In the genomic region with DNA sequence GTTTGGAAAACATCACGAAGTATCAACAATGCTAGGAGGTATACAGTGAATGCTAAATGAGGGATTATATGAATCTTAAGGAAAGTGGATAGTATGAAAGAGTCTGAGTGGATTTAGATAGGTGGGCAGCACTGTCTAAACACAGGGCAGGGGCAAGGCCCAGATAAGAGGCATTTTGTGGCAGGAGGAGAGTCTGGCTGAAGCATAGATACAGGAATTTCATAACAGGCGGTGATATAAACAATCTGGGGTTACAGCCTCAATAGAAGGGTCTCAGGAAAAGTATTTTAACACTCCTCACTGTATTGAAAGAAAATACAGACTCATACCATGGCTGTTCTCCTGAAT, we compare ENCODE assay signal across 10 cellular contexts.
A peak's percentile ranks its signal among the peaks of the same experiment; 100 is the strongest.
DNase-seq lines count a peak whose midpoint lies in the region; ATAC-seq and TF ChIP-seq lines count a peak whose summit lies in the region.
"Had no signal": no experiment of that assay in that cellular context is flagged by ENCODE, and none has a peak within 500 bp of the region (broad histone marks: within the 10 kb centered on the region; RNA-seq: fewer than 3 reads in every experiment).

No MANE protein-coding gene starts in this region.

- CTCF ChIA-PET in naive thymus-derived CD4-positive, alpha-beta T cell (lab: Charles Lee): no interaction called here

- WGBS in esophagus, 2 donors: 74 to 81% methylated on average over 2 of the region's 2 CpGs
- 89 to 92% methylated on average over 2 of the region's 2 CpGs for WGBS in transverse colon (ENCODE audit: low coverage in 1 of 2), 2 donors

- H3K27ac ChIP-seq in esophagus (ENCODE audit: low read depth in 2 of 2, low read length in 1 of 2) (peak overlapping the region; percentile 71 to 91), transverse colon (peak overlapping the region; percentile 82 to 88 (median 83))
- H3K27ac ChIP-seq in naive thymus-derived CD4-positive, alpha-beta T cell (ENCODE audit: low read depth, low read length): no peak overlapping the region
- H3K27ac ChIP-seq: KMS-11 had no signal

- peak overlapping the region in 5 of 9 donors; percentile 0 to 43 (median 20) for H3K27ac Mint-ChIP-seq in naive thymus-derived CD4-positive, alpha-beta T cell

- no peaks in the 10 kb centered on the region for H3K27me3 Mint-ChIP-seq in naive thymus-derived CD4-positive, alpha-beta T cell

- H3K36me3 ChIP-seq in esophagus (ENCODE audit: control insufficient read depth in 2 of 2, insufficient read depth in 2 of 2, low read length in 1 of 2): no peaks in the 10 kb centered on the region
- H3K36me3 ChIP-seq in naive thymus-derived CD4-positive, alpha-beta T cell (ENCODE audit: control insufficient read depth in 2 of 3, insufficient read depth in 3 of 3, low read length in 3 of 3): peaks cover 0 to 6% (median 0%) of the 10 kb centered on the region in 3 experiments
- peaks cover 0 to 3% (median 0%) of the 10 kb centered on the region in 4 donors for H3K36me3 ChIP-seq in transverse colon
- no peaks in the 10 kb centered on the region for H3K36me3 ChIP-seq in BE2C

- DNase-seq in NCI-H748 treated with DMSO at 0.1 percent for 48 hours (lab: John Stamatoyannopoulos, UW): peak; percentile 13
- no peak for DNase-seq in NCI-H748 (lab: John Stamatoyannopoulos, UW; ENCODE audit: unreplicated experiment)
- no peak for DNase-seq in naive thymus-derived CD4-positive, alpha-beta T cell
- no peak for DNase-seq in transverse colon
- no peak for DNase-seq in inferior parietal cortex (ENCODE audit: extremely low spot score)
- no peak for DNase-seq in BE2C
- no peak for DNase-seq in NCI-H1105 (lab: John Stamatoyannopoulos, UW)
- DNase-seq: activated naive CD4-positive, alpha-beta T cell treated with anti-CD3 and anti-CD28 coated beads, Interleukin-2, amount 50 U/mL, for 16 hours had no signal

- intact Hi-C loops in naive thymus-derived CD4-positive, alpha-beta T cell (cut with micrococcal nuclease): no loop called here
- intact Hi-C loops in transverse colon (cut with DNase I; ENCODE audit: low total_unique reads): no loop called here

- H3K27me3 ChIP-seq in esophagus (ENCODE audit: control insufficient read depth in 1 of 2, insufficient read depth in 2 of 2, low read length in 2 of 2): no peaks in the 10 kb centered on the region
- H3K27me3 ChIP-seq in naive thymus-derived CD4-positive, alpha-beta T cell (ENCODE audit: control insufficient read depth in 2 of 2, insufficient read depth in 2 of 2, low read length in 2 of 2): no peaks in the 10 kb centered on the region
- H3K27me3 ChIP-seq in transverse colon: no peaks in the 10 kb centered on the region
- no peaks in the 10 kb centered on the region for H3K27me3 ChIP-seq in BE2C

- H3K4me3 Mint-ChIP-seq in naive thymus-derived CD4-positive, alpha-beta T cell: no peak overlapping the region

- peaks cover 12 to 38% (median 31%) of the 10 kb centered on the region in 7 donors for H3K4me1 Mint-ChIP-seq in naive thymus-derived CD4-positive, alpha-beta T cell

- peaks cover 6 to 34% (median 22%) of the 10 kb centered on the region in 11 donors for H3K9me3 Mint-ChIP-seq in naive thymus-derived CD4-positive, alpha-beta T cell

- POLR2A ChIA-PET in naive thymus-derived CD4-positive, alpha-beta T cell (lab: Charles Lee): no interaction called here

- in situ Hi-C loops in transverse colon (cut with MboI; ENCODE audit: low pct_ligation_motif_present in 1 of 4, low pct_unique_long_range_greater_than_20kb in 1 of 4, low sequenced_read_pairs in 3 of 4): no loop called here

- peaks cover 33 to 52% (median 48%) of the 10 kb centered on the region in 5 donors for H3K36me3 Mint-ChIP-seq in naive thymus-derived CD4-positive, alpha-beta T cell

- no peak for ATAC-seq in naive thymus-derived CD4-positive, alpha-beta T cell

- H3K4me1 ChIP-seq in esophagus (ENCODE audit: control insufficient read depth in 2 of 2, insufficient read depth in 2 of 2, low read length in 1 of 2) (no peaks in the 10 kb centered on the region), transverse colon (peaks cover 14 to 73% (median 53%) of the 10 kb centered on the region in 4 donors), BE2C (peaks cover 19% of the 10 kb centered on the region)
- peaks cover 0 to 2% of the 10 kb centered on the region in 2 donors for H3K4me1 ChIP-seq in naive thymus-derived CD4-positive, alpha-beta T cell (ENCODE audit: control insufficient read depth in 2 of 2, insufficient read depth in 2 of 2, low read length in 2 of 2)

- TF ChIP-seq EP300 in transverse colon (IDR thresholded peaks at IDR 0.05; ENCODE audit: low read depth): no peak

- H3K9me3 ChIP-seq in esophagus (ENCODE audit: control insufficient read depth in 2 of 2, insufficient read depth in 1 of 2, low read depth in 1 of 2, low read length in 1 of 2) (no peaks in the 10 kb centered on the region), transverse colon (no peaks in the 10 kb centered on the region), BE2C (no peaks in the 10 kb centered on the region)
- H3K9me3 ChIP-seq in naive thymus-derived CD4-positive, alpha-beta T cell (ENCODE audit: control insufficient read depth in 2 of 3, low read length in 3 of 3): peaks cover 0 to 13% (median 0%) of the 10 kb centered on the region in 3 experiments

- TF ChIP-seq CTCF in transverse colon (IDR thresholded peaks at IDR 0.05) (no peak), BE2C (IDR thresholded peaks at IDR 0.05; ENCODE audit: low read depth, low read length) (no peak)

- no peak overlapping the region for H3K4me3 ChIP-seq in esophagus (ENCODE audit: low read depth in 1 of 2, low read length in 2 of 2)
- H3K4me3 ChIP-seq in naive thymus-derived CD4-positive, alpha-beta T cell (ENCODE audit: low read length): no peak overlapping the region
- no peak overlapping the region for H3K4me3 ChIP-seq in transverse colon
- H3K4me3 ChIP-seq in BE2C (ENCODE audit: low read depth, low read length): no peak overlapping the region

- no peak for TF ChIP-seq POLR2A in transverse colon (IDR thresholded peaks at IDR 0.05)
